Comparison of ENCODE assay signal across 20 cellular contexts in genomic region chr1:190344454-190344853, GRCh38.
"Had no signal": no experiment of that assay in that cellular context is flagged by ENCODE, and none has a peak within 500 bp of the region (broad histone marks: within the 10 kb centered on the region; RNA-seq: fewer than 3 reads in every experiment).

No MANE protein-coding gene starts in this region.

- DNase-seq: Kasumi-1, MM.1S, NCI-H1092 treated with DMSO at 0.1 percent for 48 hours, NCI-H1417, NCI-H1436 treated with DMSO at 0.1 percent for 48 hours, NCI-H1694, NCI-H187 treated with DMSO at 0.1 percent for 48 hours, NCI-H2029 treated with DMSO at 0.1 percent for 48 hours, NCI-H2171 treated with DMSO at 0.1 percent for 48 hours, NCI-H524, NCI-H69, NCI-H774, SHP77, SW 1271 had no signal

- ATAC-seq: K562, Panc1 had no signal

- FAIRE-seq: HTR-8/SVneo, K562 had no signal

- H3K4me3 ChIP-seq: K562 had no signal

- H3K4me2 ChIP-seq: KMS-11 had no signal

- H3K9ac ChIP-seq: KMS-11 had no signal

- H3K27ac ChIP-seq: HL-60, KMS-11, RWPE1 had no signal
